2 cellular contexts compared by ENCODE assay signal in the genomic region with DNA sequence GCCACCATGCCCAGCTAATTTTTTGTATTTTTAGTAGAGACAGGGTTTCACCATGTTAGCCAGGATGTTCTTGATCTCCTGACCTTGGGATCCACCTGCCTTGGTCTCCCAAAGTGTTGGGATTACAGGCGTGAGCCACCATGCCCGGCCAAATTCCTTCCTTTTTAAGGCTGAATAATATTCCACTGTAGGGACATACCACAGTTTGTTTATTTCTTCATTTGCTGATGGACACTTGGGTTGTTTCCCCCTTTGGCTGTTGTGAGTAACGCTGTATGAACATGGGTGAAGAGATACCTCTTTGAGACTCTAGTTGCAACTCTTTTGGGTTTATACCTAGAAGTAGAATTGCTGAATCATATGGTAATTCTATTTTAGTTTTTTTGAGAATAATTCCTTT.
TF ChIP-seq lines count a peak whose summit lies in the region.

No MANE protein-coding gene starts in this region.

TF ChIP-seq in SK-N-SH treated with all-trans-retinoic acid at 6 μM for 48 hours, 23 proteins besides CTCF, POLR2A, EP300 and RAD21 (continued from another document):
- TF ChIP-seq TCF4 (CRISPR knock-in tag; IDR thresholded peaks at IDR 0.05; ENCODE audit: borderline replicate concordance) (no peak), ZFP3 (CRISPR knock-in tag; IDR thresholded peaks at IDR 0.05) (no peak), ZNF8 (CRISPR knock-in tag; IDR thresholded peaks at IDR 0.05) (peak; percentile 89)
- TF ChIP-seq, protein P1, sequence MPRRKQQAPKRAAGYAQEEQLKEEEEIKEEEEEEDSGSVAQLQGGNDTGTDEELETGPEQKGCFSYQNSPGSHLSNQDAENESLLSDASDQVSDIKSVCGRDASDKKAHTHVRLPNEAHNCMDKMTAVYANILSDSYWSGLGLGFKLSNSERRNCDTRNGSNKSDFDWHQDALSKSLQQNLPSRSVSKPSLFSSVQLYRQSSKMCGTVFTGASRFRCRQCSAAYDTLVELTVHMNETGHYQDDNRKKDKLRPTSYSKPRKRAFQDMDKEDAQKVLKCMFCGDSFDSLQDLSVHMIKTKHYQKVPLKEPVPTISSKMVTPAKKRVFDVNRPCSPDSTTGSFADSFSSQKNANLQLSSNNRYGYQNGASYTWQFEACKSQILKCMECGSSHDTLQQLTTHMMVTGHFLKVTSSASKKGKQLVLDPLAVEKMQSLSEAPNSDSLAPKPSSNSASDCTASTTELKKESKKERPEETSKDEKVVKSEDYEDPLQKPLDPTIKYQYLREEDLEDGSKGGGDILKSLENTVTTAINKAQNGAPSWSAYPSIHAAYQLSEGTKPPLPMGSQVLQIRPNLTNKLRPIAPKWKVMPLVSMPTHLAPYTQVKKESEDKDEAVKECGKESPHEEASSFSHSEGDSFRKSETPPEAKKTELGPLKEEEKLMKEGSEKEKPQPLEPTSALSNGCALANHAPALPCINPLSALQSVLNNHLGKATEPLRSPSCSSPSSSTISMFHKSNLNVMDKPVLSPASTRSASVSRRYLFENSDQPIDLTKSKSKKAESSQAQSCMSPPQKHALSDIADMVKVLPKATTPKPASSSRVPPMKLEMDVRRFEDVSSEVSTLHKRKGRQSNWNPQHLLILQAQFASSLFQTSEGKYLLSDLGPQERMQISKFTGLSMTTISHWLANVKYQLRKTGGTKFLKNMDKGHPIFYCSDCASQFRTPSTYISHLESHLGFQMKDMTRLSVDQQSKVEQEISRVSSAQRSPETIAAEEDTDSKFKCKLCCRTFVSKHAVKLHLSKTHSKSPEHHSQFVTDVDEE (CRISPR knock-in tag; IDR thresholded peaks at IDR 0.05), result no peak

TF ChIP-seq in SK-N-SH, 30 proteins besides CTCF, POLR2A, EP300 and RAD21:
- TF ChIP-seq PBX3 (IDR thresholded peaks at IDR 0.05) (no peak), FOSL2 (IDR thresholded peaks at IDR 0.05; ENCODE audit: borderline replicate concordance, low read depth) (no peak), NFIC (IDR thresholded peaks at IDR 0.05; ENCODE audit: borderline replicate concordance) (no peak), TCF12 (IDR thresholded peaks at IDR 0.05) (no peak)
